8 cellular contexts compared by ENCODE assay signal in the genomic region with DNA sequence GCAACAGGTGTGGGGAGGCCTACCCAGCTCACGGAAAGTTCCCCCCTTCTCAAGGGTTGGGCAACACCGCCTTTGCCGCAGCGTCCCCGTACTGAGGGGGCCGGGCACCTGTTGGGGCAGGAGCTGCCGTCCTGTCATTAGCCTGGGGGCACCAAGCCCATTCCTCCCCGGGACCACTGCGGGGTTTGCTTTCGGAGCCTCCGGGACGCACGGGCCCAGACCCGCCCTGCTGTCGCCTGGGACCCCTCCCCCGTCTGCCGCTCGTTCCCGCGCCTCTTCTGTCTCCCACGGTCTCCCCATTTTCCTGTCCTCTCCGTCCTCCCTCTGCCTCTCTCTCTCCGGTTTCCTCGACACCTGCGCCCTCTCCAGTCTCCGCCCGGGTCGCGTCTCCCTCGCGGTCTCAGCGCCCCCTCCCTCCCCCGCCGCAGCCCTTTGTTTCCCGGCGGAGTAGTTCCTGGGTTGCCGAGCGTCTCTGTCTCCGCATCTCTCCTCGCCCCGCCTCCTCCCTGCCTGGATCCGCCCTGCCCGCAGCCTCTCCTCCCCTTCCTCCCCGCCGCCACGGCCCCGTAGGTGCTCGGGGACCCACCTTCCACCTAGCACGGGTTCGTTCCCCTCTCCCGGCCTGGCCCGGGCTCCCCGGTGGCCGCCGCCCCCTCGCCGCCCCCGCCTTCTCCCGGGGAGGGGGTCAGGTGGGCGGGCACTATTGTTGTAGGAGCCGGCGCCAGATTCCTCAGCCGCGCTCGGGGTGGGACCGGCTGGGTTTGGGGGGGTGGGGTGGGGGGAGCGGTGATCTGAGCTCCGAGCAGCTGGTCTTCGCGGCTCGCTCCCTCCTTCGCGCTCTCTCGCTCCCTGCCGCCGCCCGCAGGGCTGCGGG. TPM values are rescaled to one million over a fixed set of nuclear protein-coding genes. Genes with fewer than 3 reads are reported as not detected.
DNase-seq lines count a peak whose midpoint lies in the region; ATAC-seq, FAIRE-seq and TF ChIP-seq lines count a peak whose summit lies in the region.

A gene (plus strand): TSS at position 540 of the 874 bp plus-strand sequence. CDS start 434 bp downstream, outside the sequence.

- FAIRE-seq in endothelial cell of umbilical vein (lab: Jason Lieb, UNC) = peak; percentile 82

- no peaks in the 10 kb centered on the region for H3K9me3 ChIP-seq in CD8-positive, alpha-beta T cell (ENCODE audit: low read length)
- no peaks in the 10 kb centered on the region for H3K9me3 ChIP-seq in endothelial cell of umbilical vein (replicated peaks; ENCODE audit: control insufficient read depth, insufficient read depth, low read length)
- H3K9me3 ChIP-seq in mucosa of stomach (ENCODE audit: control insufficient read depth, low read length) = no peaks in the 10 kb centered on the region

- peak within 1 kb of the TSS; percentile 67 for H2AFZ ChIP-seq in endothelial cell of umbilical vein (ENCODE audit: low read depth, low read length)

- H3K9ac ChIP-seq in endothelial cell of umbilical vein (replicated peaks; ENCODE audit: extremely low read depth, insufficient read depth, low read length) = peak within 1 kb of the TSS; percentile 44
- H3K9ac ChIP-seq in mucosa of stomach (ENCODE audit: low read length) = peak within 1 kb of the TSS; percentile 53

- TF ChIP-seq POLR2A in endothelial cell of umbilical vein (IDR thresholded peaks at IDR 0.05; ENCODE audit: low read depth, low read length) = peak; percentile 67

- H3K36me3 ChIP-seq in CD8-positive, alpha-beta T cell (ENCODE audit: insufficient read depth, low read length) = no peaks in the 10 kb centered on the region
- H3K36me3 ChIP-seq in endothelial cell of umbilical vein (ENCODE audit: control insufficient read depth in 2 of 2, extremely low read depth in 1 of 2, insufficient read depth in 2 of 2, low read length in 2 of 2) (no peaks in the 10 kb centered on the region), mucosa of stomach (ENCODE audit: control insufficient read depth, insufficient read depth, low read length) (no peaks in the 10 kb centered on the region)

- no peaks in the 10 kb centered on the region for H3K9me1 ChIP-seq in endothelial cell of umbilical vein (replicated peaks; ENCODE audit: control insufficient read depth, extremely low read depth, insufficient read depth, low read length)

- H3K27me3 Mint-ChIP-seq in CD8-positive, alpha-beta T cell (ENCODE audit: low read depth) = peaks cover 8% of the 10 kb centered on the region

- H3K4me1 Mint-ChIP-seq in CD8-positive, alpha-beta T cell (ENCODE audit: low read depth) = peaks cover 36% of the 10 kb centered on the region

- no TSS peak for BruUV-seq in endothelial cell of umbilical vein (replicated peaks; lab: Mats Ljungman, UMichigan)

- H3K4me3 ChIP-seq in CD8-positive, alpha-beta T cell (ENCODE audit: low read depth, low read length) = peak within 1 kb of the TSS; percentile 70
- peak within 1 kb of the TSS; percentile 54 for H3K4me3 ChIP-seq in HFF-Myc (replicated peaks; ENCODE audit: low read depth, low read length)
- peak within 1 kb of the TSS; percentile 49 to 77 (median 58) for H3K4me3 ChIP-seq in endothelial cell of umbilical vein (replicated peaks in 1 of 3; ENCODE audit: insufficient read depth in 1 of 3, low read depth in 1 of 3, low read length in 3 of 3)
- H3K4me3 ChIP-seq in mucosa of stomach (ENCODE audit: low read length) = peak within 1 kb of the TSS; percentile 20

- peak; percentile 45 to 83 (median 78) for DNase-seq in CD8-positive, alpha-beta T cell
- DNase-seq in HFF-Myc (ENCODE audit: extremely low read depth, low read depth) = no peak
- peak; percentile 92 for DNase-seq in NCI-H82 (lab: John Stamatoyannopoulos, UW)
- DNase-seq in activated CD8-positive, alpha-beta memory T cell treated with anti-CD3 and anti-CD28 coated beads, Interleukin-2, amount 50 U/mL, for 4 hours = peak; percentile 79
- peak; percentile 68 for DNase-seq in endothelial cell of umbilical vein (ENCODE audit: low read depth, low spot score)
- DNase-seq in stimulated activated CD8-positive, alpha-beta memory T cell treated with anti-CD3 and anti-CD28 coated beads, Interleukin-4, amount 100 ng/mL, for 24 hours (ENCODE audit: low read depth) = peak; percentile 66
- no peak for DNase-seq in middle frontal gyrus (ENCODE audit: extremely low spot score, low spot score)

- no peaks in the 10 kb centered on the region for H3K79me2 ChIP-seq in endothelial cell of umbilical vein (ENCODE audit: control insufficient read depth, insufficient read depth, low read length)

- H3K9me3 Mint-ChIP-seq in CD8-positive, alpha-beta T cell = no peaks in the 10 kb centered on the region

- no peaks in the 10 kb centered on the region for H4K20me1 ChIP-seq in endothelial cell of umbilical vein (replicated peaks; ENCODE audit: control insufficient read depth, extremely low read depth, insufficient read depth, low read length)

- no peak within 1 kb of the TSS for H3K27ac ChIP-seq in CD8-positive, alpha-beta T cell (ENCODE audit: low read depth, low read length)
- no peak within 1 kb of the TSS for H3K27ac ChIP-seq in endothelial cell of umbilical vein (ENCODE audit: insufficient read depth, low read depth, low read length)

- CTCF ChIA-PET in CD8-positive, alpha-beta T cell (lab: Charles Lee) = interaction anchor here (0.5 kb wide), 1 partner anchor 69 kb away, joined by 3 read pairs; no protein-coding TSS in a partner anchor
- CTCF ChIA-PET in endothelial cell of umbilical vein (lab: Charles Lee) = no interaction called here

- dilution Hi-C loops in endothelial cell of umbilical vein (cut with MboI; ENCODE audit: extremely low pct_ligation_motif_present, low sequenced_read_pairs) = no loop called here

- TF ChIP-seq CTCF in CD8-positive, alpha-beta T cell (IDR thresholded peaks at IDR 0.05) = no peak
- no peak for TF ChIP-seq CTCF in HFF-Myc (IDR thresholded peaks at IDR 0.05; ENCODE audit: low read depth, low read length, missing control alignments)
- no peak for TF ChIP-seq CTCF in endothelial cell of umbilical vein (IDR thresholded peaks at IDR 0.05; ENCODE audit: extremely low read depth in 1 of 2, insufficient read depth in 1 of 2, low read depth in 1 of 2, low read length in 2 of 2)

- peaks cover 27% of the 10 kb centered on the region for H3K4me1 ChIP-seq in CD8-positive, alpha-beta T cell (ENCODE audit: insufficient read depth, low read length)
- H3K4me1 ChIP-seq in endothelial cell of umbilical vein (ENCODE audit: control insufficient read depth, extremely low read depth, insufficient read depth, low read length) (peaks cover 20% of the 10 kb centered on the region), mucosa of stomach (ENCODE audit: control insufficient read depth, insufficient read depth, low read length) (peaks cover 24% of the 10 kb centered on the region)

- POLR2A ChIA-PET in CD8-positive, alpha-beta T cell (lab: Charles Lee) = no interaction called here
- POLR2A ChIA-PET in endothelial cell of umbilical vein (lab: Charles Lee) = no interaction called here

- no peak within 1 kb of the TSS for H3K27ac Mint-ChIP-seq in CD8-positive, alpha-beta T cell

- intact Hi-C loops in CD8-positive, alpha-beta T cell (cut with DNase I, micrococcal nuclease) = loop anchor here in 1 of 2 experiments (2.0 kb wide), 1 partner anchor 35 kb away; a partner anchor contains a TSS
- intact Hi-C loops in endothelial cell of umbilical vein (cut with micrococcal nuclease) = no loop called here

- H3K4me3 Mint-ChIP-seq in CD8-positive, alpha-beta T cell = peak within 1 kb of the TSS; percentile 88

- peak; percentile 78 for ATAC-seq in CD8-positive, alpha-beta T cell

- H3K4me2 ChIP-seq in endothelial cell of umbilical vein (ENCODE audit: insufficient read depth, low read length) = peak within 1 kb of the TSS; percentile 49

- no peaks in the 10 kb centered on the region for H3K36me3 Mint-ChIP-seq in CD8-positive, alpha-beta T cell

- no peaks in the 10 kb centered on the region for H3K27me3 ChIP-seq in CD8-positive, alpha-beta T cell (ENCODE audit: insufficient read depth, low read length)
- no peaks in the 10 kb centered on the region for H3K27me3 ChIP-seq in endothelial cell of umbilical vein (ENCODE audit: control insufficient read depth in 2 of 2, insufficient read depth in 2 of 2, low read length in 2 of 2)
- H3K27me3 ChIP-seq in mucosa of stomach (ENCODE audit: control insufficient read depth, insufficient read depth, low read length) = peaks cover 12% of the 10 kb centered on the region

TF ChIP-seq in endothelial cell of umbilical vein, 7 proteins besides CTCF, POLR2A, EP300 and RAD21:
- peak; percentile 47 for TF ChIP-seq POLR2AphosphoS5 (IDR thresholded peaks at IDR 0.05; ENCODE audit: insufficient read depth, low read depth, low read length)
- TF ChIP-seq EZH2 (IDR thresholded peaks at IDR 0.05; ENCODE audit: borderline replicate concordance, low read depth, low read length, severe bottlenecking) = no peak
- TF ChIP-seq FOS (IDR thresholded peaks at IDR 0.05; ENCODE audit: borderline replicate concordance, insufficient read depth, low read length) = no peak

RNA-seq across cellular contexts. Expression of the gene that starts here (rescaled TPM):
- 1 to 10 TPM; 3.2 to 4.2 TPM for total RNA-seq in CD8-positive, alpha-beta T cell
- total RNA-seq in endothelial cell of umbilical vein = 61.8 and 64.2 TPM in 2 replicates
- 37.4 and 46.1 TPM in 2 replicates for polyA plus RNA-seq in endothelial cell of umbilical vein
- polyA plus RNA-seq in endothelial cell of umbilical vein (2011; cell fraction: cytosol; rRNA removed) = 30.0 and 36.5 TPM in 2 replicates
- 156 and 189 TPM in 2 replicates for polyA plus RNA-seq in endothelial cell of umbilical vein (2011; cell fraction: nucleus; rRNA removed)
- polyA plus RNA-seq in endothelial cell of umbilical vein (2012) = 66.0 and 66.8 TPM in 2 replicates
- polyA minus RNA-seq in endothelial cell of umbilical vein = 37.7 and 48.5 TPM in 2 replicates
- polyA minus RNA-seq in endothelial cell of umbilical vein (2011; cell fraction: cytosol; rRNA and poly(A)+ RNA removed) = 5.2 TPM
- polyA minus RNA-seq in endothelial cell of umbilical vein (2011; cell fraction: nucleus; rRNA and poly(A)+ RNA removed) = 32.0 and 33.8 TPM in 2 replicates

Comparison
In these comparisons a context has a peak if more than half of its experiments do, and no peak if none do; other contexts are left out.
1. RNA of the gene that starts here (total RNA-seq): 61.8 to 64.2 TPM in endothelial cell of umbilical vein; 3.2 to 4.2 TPM in CD8-positive, alpha-beta T cell; every median in the first group is over 10 times any median in the second.
2. DNase-seq: peak in CD8-positive, alpha-beta T cell (7 of 7), NCI-H82 (single experiment), activated CD8-positive, alpha-beta memory T cell treated with anti-CD3 and anti-CD28 coated beads, Interleukin-2, amount 50 U/mL, for 4 hours (single experiment), endothelial cell of umbilical vein (single experiment) and stimulated activated CD8-positive, alpha-beta memory T cell treated with anti-CD3 and anti-CD28 coated beads, Interleukin-4, amount 100 ng/mL, for 24 hours (single experiment); none in HFF-Myc (single experiment) and middle frontal gyrus (single experiment).
3. H3K4me3 ChIP-seq: peak in every context shown above with its lines; median percentile 70 in CD8-positive, alpha-beta T cell; 58 in endothelial cell of umbilical vein; 54 in HFF-Myc; 20 in mucosa of stomach.